Comparison of ENCODE assay signal across 18 cellular contexts in the genomic region with DNA sequence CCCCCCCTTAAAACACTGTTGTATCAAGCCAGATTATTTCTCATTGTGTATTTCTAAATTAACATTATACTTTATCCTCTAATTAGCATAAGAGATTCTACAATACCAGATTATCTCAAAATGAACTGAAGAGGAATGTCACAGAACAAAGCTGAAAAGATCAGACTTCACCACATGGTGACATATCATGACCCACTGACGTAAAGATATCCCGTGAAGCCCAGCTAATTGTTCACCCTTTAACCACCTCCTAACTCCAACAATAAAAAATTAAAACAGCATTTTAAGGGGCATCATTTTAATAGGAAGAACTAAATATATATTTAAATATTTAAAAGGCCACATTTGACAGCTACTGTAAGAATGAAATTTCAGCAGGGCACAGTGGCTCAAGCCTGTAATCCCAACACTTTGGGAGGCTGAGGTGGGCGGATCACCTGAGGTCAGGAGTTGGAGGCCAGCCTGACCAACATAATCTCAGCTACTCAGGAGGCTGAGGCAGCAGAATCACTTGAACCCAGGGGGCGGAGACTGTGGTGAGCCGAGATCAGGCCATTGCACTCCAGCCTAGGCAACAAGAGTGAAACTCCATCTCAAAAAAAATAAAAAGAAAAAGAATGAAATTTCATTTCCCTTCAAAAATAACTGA. TPM values are rescaled to one million over a fixed set of nuclear protein-coding genes. Genes with fewer than 3 reads are reported as not detected.
DNase-seq lines count a peak whose midpoint lies in the region; ATAC-seq and TF ChIP-seq lines count a peak whose summit lies in the region.
"Had no signal": no experiment of that assay in that cellular context is flagged by ENCODE, and none has a peak within 500 bp of the region (broad histone marks: within the 10 kb centered on the region; RNA-seq: fewer than 3 reads in every experiment).

No MANE protein-coding gene starts in this region.

- H3K27ac ChIP-seq in RWPE1 = no peak overlapping the region
- H3K27ac ChIP-seq: prostate gland, stomach had no signal

- H3K9me3 Mint-ChIP-seq in activated T-cell treated with anti-CD3 and anti-CD28 coated beads, Interleukin-2, amount 50 U/mL, for 72 hours = no peaks in the 10 kb centered on the region
- no peaks in the 10 kb centered on the region for H3K9me3 Mint-ChIP-seq in activated T-helper 17 cell treated with anti-CD3 and anti-CD28 coated beads, Interleukin-2, amount 50 U/mL, for 72 hours
- no peaks in the 10 kb centered on the region for H3K9me3 Mint-ChIP-seq in stimulated activated memory B cell treated with anti-CD40 and anti-IgM and Interleukin-4, amounts not matched to agents 10 μg/mL and 1 μg/mL and 100 μg/mL, for 72 hours
- H3K9me3 Mint-ChIP-seq: activated B cell treated with CpG ODN at 0.5 μM for 24 hours; CD4-positive, alpha-beta memory T cell had no signal

- no peaks in the 10 kb centered on the region for H3K27me3 Mint-ChIP-seq in activated T-cell treated with anti-CD3 and anti-CD28 coated beads, Interleukin-2, amount 50 U/mL, for 72 hours (ENCODE audit: low read depth)
- H3K27me3 Mint-ChIP-seq in activated T-helper 17 cell treated with anti-CD3 and anti-CD28 coated beads, Interleukin-2, amount 50 U/mL, for 72 hours = no peaks in the 10 kb centered on the region
- no peaks in the 10 kb centered on the region for H3K27me3 Mint-ChIP-seq in stimulated activated memory B cell treated with anti-CD40 and anti-IgM and Interleukin-4, amounts not matched to agents 10 μg/mL and 1 μg/mL and 100 μg/mL, for 72 hours
- H3K27me3 Mint-ChIP-seq: activated B cell treated with CpG ODN at 0.5 μM for 24 hours; CD4-positive, alpha-beta memory T cell had no signal

- peak overlapping the region in 1 of 2 donors; percentile 56 for H3K4me3 Mint-ChIP-seq in activated T-cell treated with anti-CD3 and anti-CD28 coated beads, Interleukin-2, amount 50 U/mL, for 72 hours
- peak overlapping the region; percentile 12 for H3K4me3 Mint-ChIP-seq in activated T-helper 17 cell treated with anti-CD3 and anti-CD28 coated beads, Interleukin-2, amount 50 U/mL, for 72 hours
- H3K4me3 Mint-ChIP-seq in stimulated activated memory B cell treated with anti-CD40 and anti-IgM and Interleukin-4, amounts not matched to agents 10 μg/mL and 1 μg/mL and 100 μg/mL, for 72 hours = no peak overlapping the region
- H3K4me3 Mint-ChIP-seq: activated B cell treated with CpG ODN at 0.5 μM for 24 hours had no signal

- CTCF ChIA-PET in RWPE1 (lab: Yijun Ruan, JAX) = interaction anchor here (0.7 to 1.0 kb wide), 2 partner anchors 25 to 28 kb away, joined by 6 to 10 read pairs; no protein-coding TSS in a partner anchor

- POLR2A ChIA-PET in RWPE1 (lab: Yijun Ruan, JAX; ENCODE audit: low non-redundant PET) = no interaction called here

- no peak for TF ChIP-seq CTCF in RWPE1 (conservative IDR thresholded peaks at IDR 0.05; ENCODE audit: low read depth)

- peak overlapping the region; percentile 57 for H3K27ac Mint-ChIP-seq in activated T-cell treated with anti-CD3 and anti-CD28 coated beads, Interleukin-2, amount 50 U/mL, for 72 hours
- H3K27ac Mint-ChIP-seq in activated T-helper 17 cell treated with anti-CD3 and anti-CD28 coated beads, Interleukin-2, amount 50 U/mL, for 72 hours = peak overlapping the region; percentile 63
- peak overlapping the region; percentile 53 for H3K27ac Mint-ChIP-seq in stimulated activated memory B cell treated with anti-CD40 and anti-IgM and Interleukin-4, amounts not matched to agents 10 μg/mL and 1 μg/mL and 100 μg/mL, for 72 hours
- H3K27ac Mint-ChIP-seq: activated B cell treated with CpG ODN at 0.5 μM for 24 hours had no signal

- H3K36me3 Mint-ChIP-seq in activated T-cell treated with anti-CD3 and anti-CD28 coated beads, Interleukin-2, amount 50 U/mL, for 72 hours (ENCODE audit: insufficient read depth in 2 of 2) = peaks cover 0 to 3% of the 10 kb centered on the region in 2 donors
- peaks cover 5% of the 10 kb centered on the region for H3K36me3 Mint-ChIP-seq in activated T-helper 17 cell treated with anti-CD3 and anti-CD28 coated beads, Interleukin-2, amount 50 U/mL, for 72 hours (ENCODE audit: low read depth)
- peaks cover 5% of the 10 kb centered on the region for H3K36me3 Mint-ChIP-seq in stimulated activated memory B cell treated with anti-CD40 and anti-IgM and Interleukin-4, amounts not matched to agents 10 μg/mL and 1 μg/mL and 100 μg/mL, for 72 hours

- peaks cover 78% of the 10 kb centered on the region for H3K4me1 Mint-ChIP-seq in activated T-cell treated with anti-CD3 and anti-CD28 coated beads, Interleukin-2, amount 50 U/mL, for 72 hours (ENCODE audit: low read depth)
- peaks cover 43% of the 10 kb centered on the region for H3K4me1 Mint-ChIP-seq in activated T-helper 17 cell treated with anti-CD3 and anti-CD28 coated beads, Interleukin-2, amount 50 U/mL, for 72 hours
- H3K4me1 Mint-ChIP-seq in stimulated activated memory B cell treated with anti-CD40 and anti-IgM and Interleukin-4, amounts not matched to agents 10 μg/mL and 1 μg/mL and 100 μg/mL, for 72 hours = peaks cover 76% of the 10 kb centered on the region

- DNase-seq in activated T-cell treated with anti-CD3 and anti-CD28 coated beads, Interleukin-2, amount 50 U/mL, for 72 hours = no peak
- DNase-seq in activated T-cell treated with anti-CD3 and anti-CD28 coated beads, Interleukin-2, amount 50 U/mL, for 48 hours = no peak
- peak; percentile 28 for DNase-seq in left kidney (ENCODE audit: low read depth, low spot score)
- DNase-seq in SKM-1 (lab: John Stamatoyannopoulos, UW; ENCODE audit: unreplicated experiment) = no peak
- DNase-seq in RWPE1 (ENCODE audit: low spot score) = no peak
- DNase-seq: activated B cell treated with CpG ODN at 0.5 μM for 24 hours; CD4-positive, alpha-beta memory T cell; DND-41; hypothalamus; IMR-90; NCI-H2107; NCI-H774; stomach; T-helper 1 cell had no signal

- ATAC-seq in activated T-cell treated with anti-CD3 and anti-CD28 coated beads, Interleukin-2, amount 50 U/mL, for 72 hours (replicated peaks in 1 of 2) = no peak
- no peak for ATAC-seq in activated T-helper 17 cell treated with anti-CD3 and anti-CD28 coated beads, Interleukin-2, amount 50 U/mL, for 72 hours (replicated peaks)
- ATAC-seq in stimulated activated memory B cell treated with anti-CD40 and anti-IgM and Interleukin-4, amounts not matched to agents 10 μg/mL and 1 μg/mL and 100 μg/mL, for 72 hours = no peak
- ATAC-seq in GM18873 (IDR thresholded peaks at IDR 0.05; ENCODE audit: low FRiP score, unreplicated experiment) = no peak

RNA-seq across cellular contexts. Expression of a gene that starts 29.0 kb away (rescaled TPM):
- 10 to 100 TPM; 54.4 to 61.9 TPM for total RNA-seq in activated T-cell treated with anti-CD3 and anti-CD28 coated beads, Interleukin-2, amount 50 U/mL, for 72 hours
- total RNA-seq in activated T-helper 17 cell treated with anti-CD3 and anti-CD28 coated beads, Interleukin-2, amount 50 U/mL, for 72 hours = 10 to 100 TPM; 28.5 to 38.1 TPM
